ENCODE assay signal across 15 cellular contexts in the genomic region with DNA sequence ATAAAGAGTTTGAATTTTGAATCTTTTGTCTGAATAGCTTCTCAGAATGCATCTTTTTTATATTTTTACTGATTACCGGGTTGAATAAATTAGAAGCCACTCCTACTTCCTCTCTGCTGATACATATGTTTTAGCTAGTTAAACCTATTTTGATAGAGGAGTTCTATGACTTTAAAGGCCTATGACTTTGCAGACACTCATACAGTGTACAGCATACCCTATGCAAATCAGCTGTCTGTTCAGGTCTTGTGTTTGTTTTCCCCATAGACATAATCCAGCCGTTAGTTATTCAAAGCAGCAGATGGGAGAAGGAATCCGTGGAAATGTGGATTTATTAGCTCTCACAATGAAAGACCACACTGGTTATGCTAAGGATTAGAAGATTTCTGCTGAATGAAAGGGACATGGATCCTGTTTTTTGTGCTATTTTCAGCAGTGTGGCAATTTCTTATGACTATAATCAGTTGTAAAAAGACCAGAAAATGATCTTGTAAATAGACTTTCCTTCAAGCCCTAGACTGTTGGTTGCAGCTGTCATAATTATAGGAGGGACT. TPM values are rescaled to one million over a fixed set of nuclear protein-coding genes. Genes with fewer than 3 reads are reported as not detected.
A peak's percentile ranks its signal among the peaks of the same experiment; 100 is the strongest.
DNase-seq lines count a peak whose midpoint lies in the region; ATAC-seq and TF ChIP-seq lines count a peak whose summit lies in the region.
"Had no signal": no experiment of that assay in that cellular context is flagged by ENCODE, and none has a peak within 500 bp of the region (broad histone marks: within the 10 kb centered on the region; RNA-seq: fewer than 3 reads in every experiment).

No MANE protein-coding gene starts in this region.

- H3K36me3 ChIP-seq in HEK293 (ENCODE audit: control insufficient read depth in 2 of 2, insufficient read depth in 1 of 2, low read length in 2 of 2): no peaks in the 10 kb centered on the region
- no peaks in the 10 kb centered on the region for H3K36me3 ChIP-seq in effector memory CD4-positive, alpha-beta T cell (ENCODE audit: control insufficient read depth, insufficient read depth, low read length)
- H3K36me3 ChIP-seq: Peyer's patch, sigmoid colon, thyroid gland had no signal

- H3K27ac ChIP-seq in HEK293 (ENCODE audit: extremely low read depth, low read depth, low read length): no peak overlapping the region
- H3K27ac ChIP-seq in effector memory CD4-positive, alpha-beta T cell (ENCODE audit: insufficient read depth, low read length, poor library complexity, severe bottlenecking): no peak overlapping the region
- H3K27ac ChIP-seq: foreskin keratinocyte, Peyer's patch, thyroid gland had no signal

- no peak overlapping the region for H3K4me3 Mint-ChIP-seq in activated CD4-positive, alpha-beta memory T cell treated with anti-CD3 and anti-CD28 coated beads, Interleukin-2, amount 10 ng/mL, durations not matched to agents 7 days and 5 days
- H3K4me3 Mint-ChIP-seq: CD4-positive, alpha-beta T cell; naive thymus-derived CD8-positive, alpha-beta T cell had no signal

- no peak overlapping the region for H3K4me3 ChIP-seq in HEK293 (ENCODE audit: low read depth, low read length)
- no peak overlapping the region for H3K4me3 ChIP-seq in fibroblast of pulmonary artery (replicated peaks; ENCODE audit: low read depth, low read length)
- no peak overlapping the region for H3K4me3 ChIP-seq in effector memory CD4-positive, alpha-beta T cell (ENCODE audit: insufficient read depth, low read depth, low read length, poor library complexity, severe bottlenecking)
- H3K4me3 ChIP-seq: Peyer's patch, thyroid gland had no signal

- H3K27me3 Mint-ChIP-seq in activated CD4-positive, alpha-beta memory T cell treated with anti-CD3 and anti-CD28 coated beads, Interleukin-2, amount 10 ng/mL, durations not matched to agents 7 days and 5 days: no peaks in the 10 kb centered on the region
- H3K27me3 Mint-ChIP-seq: CD4-positive, alpha-beta T cell had no signal

- no peaks in the 10 kb centered on the region for H3K9me3 ChIP-seq in HEK293 (ENCODE audit: control insufficient read depth, insufficient read depth, low read depth, low read length)
- no peaks in the 10 kb centered on the region for H3K9me3 ChIP-seq in effector memory CD4-positive, alpha-beta T cell (ENCODE audit: control insufficient read depth, low read length)
- H3K9me3 ChIP-seq: Peyer's patch, sigmoid colon, thyroid gland had no signal

- peaks cover 25% of the 10 kb centered on the region for H3K4me1 Mint-ChIP-seq in activated CD4-positive, alpha-beta memory T cell treated with anti-CD3 and anti-CD28 coated beads, Interleukin-2, amount 10 ng/mL, durations not matched to agents 7 days and 5 days

- no peak for TF ChIP-seq CTCF in HEK293 (tag by site-specific recombination; IDR thresholded peaks at IDR 0.05)
- no peak for TF ChIP-seq CTCF in fibroblast of pulmonary artery (IDR thresholded peaks at IDR 0.05; ENCODE audit: low read length, missing control alignments)

- no peaks in the 10 kb centered on the region for H3K27me3 ChIP-seq in effector memory CD4-positive, alpha-beta T cell (replicated peaks; ENCODE audit: control insufficient read depth, insufficient read depth, low read length, poor library complexity, severe bottlenecking)
- H3K27me3 ChIP-seq: foreskin keratinocyte, Peyer's patch, sigmoid colon, thyroid gland had no signal

- no peak for ATAC-seq in GM19455 (IDR thresholded peaks at IDR 0.05; ENCODE audit: unreplicated experiment)
- ATAC-seq: foreskin keratinocyte; naive thymus-derived CD8-positive, alpha-beta T cell had no signal

- DNase-seq in DMS153 treated with DMSO at 0.1 percent for 48 hours (lab: John Stamatoyannopoulos, UW; ENCODE audit: unreplicated experiment) (peak; percentile 43), NCI-H82 treated with DMSO at 0.1 percent for 48 hours (lab: John Stamatoyannopoulos, UW; ENCODE audit: unreplicated experiment) (peak; percentile 66), fibroblast of pulmonary artery (ENCODE audit: low read depth) (peak; percentile 11), kidney glomerular epithelial cell (lab: John Stamatoyannopoulos, UW) (no peak)
- no peak for DNase-seq in activated CD4-positive, alpha-beta memory T cell treated with anti-CD3 and anti-CD28 coated beads, Interleukin-2, amount 10 ng/mL, durations not matched to agents 7 days and 5 days
- DNase-seq in effector memory CD4-positive, alpha-beta T cell: no peak
- DNase-seq: aorta; CD4-positive, alpha-beta T cell; foreskin keratinocyte; naive thymus-derived CD8-positive, alpha-beta T cell; Peyer's patch; sigmoid colon; thyroid gland had no signal

- POLR2A ChIA-PET in HEK293 (lab: Yijun Ruan, JAX): no interaction called here
- POLR2A ChIA-PET in activated CD4-positive, alpha-beta memory T cell treated with anti-CD3 and anti-CD28 coated beads, Interleukin-2, amount 10 ng/mL, durations not matched to agents 7 days and 5 days (lab: Charles Lee): no interaction called here

- no peak overlapping the region for H3K27ac Mint-ChIP-seq in activated CD4-positive, alpha-beta memory T cell treated with anti-CD3 and anti-CD28 coated beads, Interleukin-2, amount 10 ng/mL, durations not matched to agents 7 days and 5 days
- H3K27ac Mint-ChIP-seq: CD4-positive, alpha-beta T cell had no signal

- peaks cover 5% of the 10 kb centered on the region for H3K36me3 Mint-ChIP-seq in activated CD4-positive, alpha-beta memory T cell treated with anti-CD3 and anti-CD28 coated beads, Interleukin-2, amount 10 ng/mL, durations not matched to agents 7 days and 5 days (ENCODE audit: low read depth)
- H3K36me3 Mint-ChIP-seq: naive thymus-derived CD8-positive, alpha-beta T cell had no signal

- peaks cover 6% of the 10 kb centered on the region for H3K4me1 ChIP-seq in HEK293 (ENCODE audit: control insufficient read depth, insufficient read depth, low read length)
- no peaks in the 10 kb centered on the region for H3K4me1 ChIP-seq in effector memory CD4-positive, alpha-beta T cell (ENCODE audit: control insufficient read depth, insufficient read depth, low read length, poor library complexity, severe bottlenecking)
- H3K4me1 ChIP-seq: foreskin keratinocyte, thyroid gland had no signal

- CTCF ChIA-PET in HEK293 (lab: Yijun Ruan, JAX): interaction anchor here (0.5 to 0.8 kb wide), 2 partner anchors 19 to 36 kb away, joined by 3 read pairs; no protein-coding TSS in a partner anchor
- CTCF ChIA-PET in activated CD4-positive, alpha-beta memory T cell treated with anti-CD3 and anti-CD28 coated beads, Interleukin-2, amount 10 ng/mL, durations not matched to agents 7 days and 5 days (lab: Charles Lee): no interaction called here

- no peaks in the 10 kb centered on the region for H3K9me3 Mint-ChIP-seq in activated CD4-positive, alpha-beta memory T cell treated with anti-CD3 and anti-CD28 coated beads, Interleukin-2, amount 10 ng/mL, durations not matched to agents 7 days and 5 days
- H3K9me3 Mint-ChIP-seq: CD4-positive, alpha-beta T cell; naive thymus-derived CD8-positive, alpha-beta T cell had no signal

TF ChIP-seq in HEK293, 187 proteins besides CTCF, POLR2A, EP300 and RAD21:
- no peak for TF ChIP-seq ZNF311 (tag by site-specific recombination; IDR thresholded peaks at IDR 0.05; ENCODE audit: borderline replicate concordance)
- TF ChIP-seq, protein P1, sequence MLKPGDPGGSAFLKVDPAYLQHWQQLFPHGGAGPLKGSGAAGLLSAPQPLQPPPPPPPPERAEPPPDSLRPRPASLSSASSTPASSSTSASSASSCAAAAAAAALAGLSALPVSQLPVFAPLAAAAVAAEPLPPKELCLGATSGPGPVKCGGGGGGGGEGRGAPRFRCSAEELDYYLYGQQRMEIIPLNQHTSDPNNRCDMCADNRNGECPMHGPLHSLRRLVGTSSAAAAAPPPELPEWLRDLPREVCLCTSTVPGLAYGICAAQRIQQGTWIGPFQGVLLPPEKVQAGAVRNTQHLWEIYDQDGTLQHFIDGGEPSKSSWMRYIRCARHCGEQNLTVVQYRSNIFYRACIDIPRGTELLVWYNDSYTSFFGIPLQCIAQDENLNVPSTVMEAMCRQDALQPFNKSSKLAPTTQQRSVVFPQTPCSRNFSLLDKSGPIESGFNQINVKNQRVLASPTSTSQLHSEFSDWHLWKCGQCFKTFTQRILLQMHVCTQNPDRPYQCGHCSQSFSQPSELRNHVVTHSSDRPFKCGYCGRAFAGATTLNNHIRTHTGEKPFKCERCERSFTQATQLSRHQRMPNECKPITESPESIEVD (tag by site-specific recombination; IDR thresholded peaks at IDR 0.05): peak; percentile 66

RNA-seq across cellular contexts. Expression of a gene that starts 59.8 kb away (rescaled TPM):
- 10 to 100 TPM; 25.4 to 27.8 TPM for total RNA-seq in activated CD4-positive, alpha-beta memory T cell treated with anti-CD3 and anti-CD28 coated beads, Interleukin-2, amount 10 ng/mL, durations not matched to agents 7 days and 5 days

Comparison
In these comparisons a context has a peak if more than half of its experiments do, and no peak if none do; other contexts are left out.
1. DNase-seq: peak in DMS153 treated with DMSO at 0.1 percent for 48 hours (single experiment), NCI-H82 treated with DMSO at 0.1 percent for 48 hours (single experiment) and fibroblast of pulmonary artery (single experiment); none in activated CD4-positive, alpha-beta memory T cell treated with anti-CD3 and anti-CD28 coated beads, Interleukin-2, amount 10 ng/mL, durations not matched to agents 7 days and 5 days (single experiment), effector memory CD4-positive, alpha-beta T cell (0 of 3) and kidney glomerular epithelial cell (single experiment).